Comparison of ENCODE assay signal across 13 cellular contexts in the genomic region with DNA sequence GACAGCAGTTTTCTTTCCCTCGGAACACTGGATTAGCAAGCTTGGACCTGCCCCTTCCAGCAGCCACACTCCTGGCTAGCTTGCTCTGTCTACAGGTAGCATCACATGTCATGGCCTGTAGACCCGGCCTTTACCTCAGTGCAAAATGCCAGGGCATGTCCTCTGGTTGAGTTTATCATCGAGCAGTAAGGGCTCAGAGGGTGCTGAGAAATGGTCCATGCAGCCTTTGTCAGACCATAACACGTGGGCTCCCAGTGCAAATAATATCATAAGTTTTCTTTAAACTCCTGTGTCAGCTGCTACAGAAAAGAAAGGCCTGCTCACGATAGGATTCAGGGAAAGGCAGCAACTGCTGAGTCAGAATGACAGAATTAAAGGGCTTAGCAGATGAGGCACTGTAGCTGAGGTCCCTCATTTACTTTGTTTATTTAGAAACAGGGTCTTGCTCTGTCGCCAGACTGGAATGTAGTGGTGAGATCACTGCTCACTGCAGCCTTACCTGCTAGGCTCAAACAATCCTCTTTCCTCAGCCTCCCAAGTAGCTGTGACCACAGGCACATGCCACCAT. TPM values are rescaled to one million over a fixed set of nuclear protein-coding genes. Genes with fewer than 3 reads are reported as not detected.
DNase-seq lines count a peak whose midpoint lies in the region; ATAC-seq and TF ChIP-seq lines count a peak whose summit lies in the region.
"Had no signal": no experiment of that assay in that cellular context is flagged by ENCODE, and none has a peak within 500 bp of the region (broad histone marks: within the 10 kb centered on the region; RNA-seq: fewer than 3 reads in every experiment).

No MANE protein-coding gene starts in this region.

- no peak for ATAC-seq in CD8-positive, alpha-beta T cell
- no peak for ATAC-seq in GM21360 (IDR thresholded peaks at IDR 0.05; ENCODE audit: unreplicated experiment)
- ATAC-seq: heart right ventricle; stimulated activated effector memory CD8-positive, alpha-beta T cell treated with anti-CD3 and anti-CD28 coated beads, Interleukin-12 subunit alpha, Interleukin-12 subunit beta, amount 100 ng/mL, for 72 hours had no signal

- no peaks in the 10 kb centered on the region for H3K4me1 Mint-ChIP-seq in CD8-positive, alpha-beta T cell (ENCODE audit: low read depth)
- H3K4me1 Mint-ChIP-seq: stimulated activated effector memory CD8-positive, alpha-beta T cell treated with anti-CD3 and anti-CD28 coated beads, Interleukin-12 subunit alpha, Interleukin-12 subunit beta, amount 100 ng/mL, for 72 hours had no signal

- no peaks in the 10 kb centered on the region for H3K36me3 ChIP-seq in CD8-positive, alpha-beta T cell (ENCODE audit: insufficient read depth, low read length)
- H3K36me3 ChIP-seq: heart right ventricle, right atrium auricular region had no signal

- no peak overlapping the region for H3K27ac Mint-ChIP-seq in CD8-positive, alpha-beta T cell
- H3K27ac Mint-ChIP-seq: stimulated activated effector memory CD8-positive, alpha-beta T cell treated with anti-CD3 and anti-CD28 coated beads, Interleukin-12 subunit alpha, Interleukin-12 subunit beta, amount 100 ng/mL, for 72 hours had no signal

- no peaks in the 10 kb centered on the region for H3K36me3 Mint-ChIP-seq in CD8-positive, alpha-beta T cell

- DNase-seq in Daoy (ENCODE audit: low read depth) (peak; percentile 71), OCI-M1 (lab: John Stamatoyannopoulos, UW) (peak; percentile 35), epithelial cell of esophagus (ENCODE audit: low read depth) (peak; percentile 96), non-pigmented ciliary epithelial cell (ENCODE audit: low read depth) (peak; percentile 23), T-helper 2 cell (no peak), MV-4-11 (lab: John Stamatoyannopoulos, UW) (no peak)
- no peak for DNase-seq in CD8-positive, alpha-beta T cell
- DNase-seq: activated gamma-delta T cell, heart right ventricle, NCI-H1092 had no signal

- no peaks in the 10 kb centered on the region for H3K27me3 ChIP-seq in CD8-positive, alpha-beta T cell (ENCODE audit: insufficient read depth, low read length)
- H3K27me3 ChIP-seq: heart right ventricle, right atrium auricular region had no signal

- CTCF ChIA-PET in CD8-positive, alpha-beta T cell (lab: Charles Lee): interaction anchor here (2.8 kb wide), 1 partner anchor 36 kb away, joined by 11 read pairs; no protein-coding TSS in a partner anchor

- no peak for TF ChIP-seq CTCF in epithelial cell of esophagus (IDR thresholded peaks at IDR 0.05; ENCODE audit: insufficient read depth, low read depth, low read length, missing control alignments)
- TF ChIP-seq CTCF in CD8-positive, alpha-beta T cell (IDR thresholded peaks at IDR 0.05): no peak

- H3K4me3 Mint-ChIP-seq in CD8-positive, alpha-beta T cell: no peak overlapping the region
- H3K4me3 Mint-ChIP-seq: stimulated activated effector memory CD8-positive, alpha-beta T cell treated with anti-CD3 and anti-CD28 coated beads, Interleukin-12 subunit alpha, Interleukin-12 subunit beta, amount 100 ng/mL, for 72 hours had no signal

- H3K9me3 Mint-ChIP-seq in CD8-positive, alpha-beta T cell: no peaks in the 10 kb centered on the region
- H3K9me3 Mint-ChIP-seq: stimulated activated effector memory CD8-positive, alpha-beta T cell treated with anti-CD3 and anti-CD28 coated beads, Interleukin-12 subunit alpha, Interleukin-12 subunit beta, amount 100 ng/mL, for 72 hours had no signal

- H3K27me3 Mint-ChIP-seq in CD8-positive, alpha-beta T cell (ENCODE audit: low read depth): peaks cover 2% of the 10 kb centered on the region

- H3K4me3 ChIP-seq in epithelial cell of esophagus (ENCODE audit: low read length): no peak overlapping the region
- no peak overlapping the region for H3K4me3 ChIP-seq in CD8-positive, alpha-beta T cell (ENCODE audit: low read depth, low read length)
- H3K4me3 ChIP-seq: heart right ventricle, right atrium auricular region had no signal

- intact Hi-C loops in CD8-positive, alpha-beta T cell (cut with DNase I, micrococcal nuclease): no loop called here

- no peak overlapping the region for H3K27ac ChIP-seq in CD8-positive, alpha-beta T cell (ENCODE audit: low read depth, low read length)
- H3K27ac ChIP-seq: heart right ventricle had no signal

- POLR2A ChIA-PET in CD8-positive, alpha-beta T cell (lab: Charles Lee): no interaction called here

- no peaks in the 10 kb centered on the region for H3K9me3 ChIP-seq in CD8-positive, alpha-beta T cell (ENCODE audit: low read length)
- H3K9me3 ChIP-seq: heart right ventricle, right atrium auricular region had no signal

- H3K4me1 ChIP-seq in CD8-positive, alpha-beta T cell (ENCODE audit: insufficient read depth, low read length): no peaks in the 10 kb centered on the region

RNA-seq across cellular contexts. Expression of gene GNA13, which starts 8.0 kb away (rescaled TPM):
- 41.9 and 43.5 TPM in 2 replicates for total RNA-seq in Daoy (2014; rRNA removed; shearing (Covaris generic))
- total RNA-seq in CD8-positive, alpha-beta T cell: 100 to 1,000 TPM; 173 to 185 TPM

Comparison
In these comparisons a context has a peak if more than half of its experiments do, and no peak if none do; other contexts are left out.
1. DNase-seq: peak in Daoy (single experiment), OCI-M1 (single experiment), epithelial cell of esophagus (single experiment) and non-pigmented ciliary epithelial cell (single experiment); none in CD8-positive, alpha-beta T cell (0 of 7), T-helper 2 cell (0 of 5) and MV-4-11 (single experiment).